ENCODE assay signal across 1 cellular context in the genomic region with DNA sequence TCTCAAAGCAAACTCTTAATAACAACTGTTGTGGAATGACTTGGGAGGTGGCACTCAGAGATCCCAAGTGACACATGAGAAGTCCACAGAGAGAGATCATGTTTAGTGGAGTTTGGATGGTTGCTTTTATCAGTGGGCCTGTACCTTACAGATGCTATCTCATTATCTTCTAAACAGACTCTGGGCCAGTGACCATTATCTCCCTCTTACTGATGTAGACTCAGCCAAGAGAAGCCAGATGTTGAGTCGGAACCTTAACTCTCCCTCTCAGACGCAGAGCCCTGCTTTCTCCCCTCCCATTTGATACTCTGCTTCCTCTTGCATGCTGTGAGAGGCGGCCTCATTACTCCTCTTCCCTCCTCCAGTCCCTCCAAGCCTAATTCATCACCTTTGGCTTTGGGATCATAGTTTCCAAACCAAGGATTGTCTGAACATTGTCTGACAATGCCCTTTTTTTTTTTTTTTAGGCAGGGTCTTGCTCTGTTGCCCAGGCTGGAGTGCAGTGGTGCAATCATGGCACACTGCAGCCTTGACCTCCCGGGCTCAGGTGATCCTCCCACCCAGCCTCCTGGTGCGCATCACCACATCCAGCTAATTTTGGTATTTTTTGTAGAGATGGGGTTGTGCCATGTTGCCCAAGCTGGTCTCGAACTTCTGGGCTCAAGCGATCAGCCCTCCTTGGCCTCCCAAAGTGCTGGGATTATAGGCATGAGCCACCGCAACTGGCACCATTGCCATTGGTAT.
TF ChIP-seq lines count a peak whose summit lies in the region.

No MANE protein-coding gene starts in this region.

TF ChIP-seq in H1, 55 proteins besides CTCF, POLR2A, EP300 and RAD21:
- TF ChIP-seq, protein P1, sequence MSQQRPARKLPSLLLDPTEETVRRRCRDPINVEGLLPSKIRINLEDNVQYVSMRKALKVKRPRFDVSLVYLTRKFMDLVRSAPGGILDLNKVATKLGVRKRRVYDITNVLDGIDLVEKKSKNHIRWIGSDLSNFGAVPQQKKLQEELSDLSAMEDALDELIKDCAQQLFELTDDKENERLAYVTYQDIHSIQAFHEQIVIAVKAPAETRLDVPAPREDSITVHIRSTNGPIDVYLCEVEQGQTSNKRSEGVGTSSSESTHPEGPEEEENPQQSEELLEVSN (IDR thresholded peaks at IDR 0.05) = no peak
- TF ChIP-seq KDM1A (IDR thresholded peaks at IDR 0.05; ENCODE audit: borderline replicate concordance, low read length) = peak; percentile 73; the same call in 1 of the 2 replicates
